Comparison of ENCODE assay signal across 32 cellular contexts in genomic region chr1:56830052-56830451, GRCh38. TPM values are rescaled to one million over a fixed set of nuclear protein-coding genes. Genes with fewer than 3 reads are reported as not detected.
"Had no signal": no experiment of that assay in that cellular context is flagged by ENCODE, and none has a peak within 500 bp of the region (broad histone marks: within the 10 kb centered on the region; RNA-seq: fewer than 3 reads in every experiment).

No MANE protein-coding gene starts in this region.

- H3K27ac ChIP-seq: brain microvascular endothelial cell, esophagus muscularis mucosa, foreskin keratinocyte, gastrocnemius medialis, heart left ventricle, VCaP had no signal

- DNase-seq: activated CD4-positive, alpha-beta memory T cell treated with anti-CD3 and anti-CD28 coated beads, Interleukin-2, amount 10 ng/mL, durations not matched to agents 7 days and 5 days; activated CD4-positive, alpha-beta T cell treated with anti-CD3 and anti-CD28 coated beads for 1 hour; activated CD4-positive, alpha-beta T cell treated with anti-CD3 and anti-CD28 coated beads for 4 hours; activated CD4-positive, alpha-beta T cell treated with anti-CD3 and anti-CD28 coated beads, Interleukin-2, amount 10 ng/mL, durations not matched to agents 7 days and 5 days; activated CD4-positive, alpha-beta T cell treated with anti-CD3 and anti-CD28 coated beads, Interleukin-2, amount 50 U/mL, for 4 hours; activated CD8-positive, alpha-beta memory T cell treated with anti-CD3 and anti-CD28 coated beads, Interleukin-2, amount 50 U/mL, for 48 hours; activated gamma-delta T cell treated with Interleukin-2 at 50 U/mL for 16 hours; activated naive CD4-positive, alpha-beta T cell treated with anti-CD3 and anti-CD28 coated beads, Interleukin-2, amount 50 U/mL, for 16 hours; activated naive CD4-positive, alpha-beta T cell treated with Interleukin-2 at 50 U/mL for 16 hours; activated T-cell treated with anti-CD3 and anti-CD28 coated beads for 4 hours; activated T-cell treated with anti-CD3 and anti-CD28 coated beads, Interleukin-2, amount 50 U/mL, for 24 hours; activated T-cell treated with anti-CD3 and anti-CD28 coated beads, Interleukin-2, amount 50 U/mL, for 72 hours; amniotic stem cell; anterior cingulate cortex; brain microvascular endothelial cell; cortex of kidney; dermis blood vessel endothelial cell; effector CD4-positive, alpha-beta T cell; effector memory CD8-positive, alpha-beta T cell; erythroblast; foreskin keratinocyte; gastrocnemius medialis; glutamatergic neuron; heart left ventricle; T-helper 2 cell had no signal

- H3K36me3 ChIP-seq: brain microvascular endothelial cell, esophagus muscularis mucosa, gastrocnemius medialis, heart left ventricle had no signal

- H3K9me3 ChIP-seq: esophagus muscularis mucosa, gastrocnemius medialis, heart left ventricle had no signal

- H3K4me3 ChIP-seq: esophagus muscularis mucosa, gastrocnemius medialis, heart left ventricle had no signal

- ATAC-seq: activated T-cell treated with anti-CD3 and anti-CD28 coated beads, Interleukin-2, amount 50 U/mL, for 72 hours; effector memory CD8-positive, alpha-beta T cell; foreskin keratinocyte; gastrocnemius medialis; heart left ventricle; WTC11 had no signal

- FAIRE-seq: astrocyte, bronchial epithelial cell had no signal

- H3K27me3 ChIP-seq: brain microvascular endothelial cell, foreskin keratinocyte, gastrocnemius medialis had no signal

- H3K4me1 ChIP-seq: gastrocnemius medialis had no signal

RNA-seq across cellular contexts. Expression of gene FYB2, which starts 10.8 kb away (rescaled TPM):
- total RNA-seq: activated CD4-positive, alpha-beta memory T cell treated with anti-CD3 and anti-CD28 coated beads, Interleukin-2, amount 10 ng/mL, durations not matched to agents 7 days and 5 days; activated CD4-positive, alpha-beta T cell treated with anti-CD3 and anti-CD28 coated beads, Interleukin-2, amount 10 ng/mL, durations not matched to agents 7 days and 5 days; activated T-cell treated with anti-CD3 and anti-CD28 coated beads, Interleukin-2, amount 50 U/mL, for 72 hours; bronchial epithelial cell; dermis blood vessel endothelial cell; esophagus muscularis mucosa; foreskin keratinocyte had no signal
- polyA plus RNA-seq: foreskin keratinocyte had no signal

RNA-seq across cellular contexts. Expression of gene C8A, which starts 24.5 kb away (rescaled TPM):
- total RNA-seq: activated CD4-positive, alpha-beta memory T cell treated with anti-CD3 and anti-CD28 coated beads, Interleukin-2, amount 10 ng/mL, durations not matched to agents 7 days and 5 days; activated CD4-positive, alpha-beta T cell treated with anti-CD3 and anti-CD28 coated beads, Interleukin-2, amount 10 ng/mL, durations not matched to agents 7 days and 5 days; activated T-cell treated with anti-CD3 and anti-CD28 coated beads, Interleukin-2, amount 50 U/mL, for 72 hours; astrocyte; bronchial epithelial cell; cardiac septum; cerebellum; dermis blood vessel endothelial cell; esophagus muscularis mucosa; foreskin keratinocyte; heart left ventricle had no signal
- polyA plus RNA-seq: foreskin keratinocyte, heart left ventricle had no signal
